In genomic region chr2:38375711-38376345, GRCh38 we compare ENCODE assay signal across 8 cellular contexts. TPM values are rescaled to one million over a fixed set of nuclear protein-coding genes. Genes with fewer than 3 reads are reported as not detected.
DNase-seq lines count a peak whose midpoint lies in the region; ATAC-seq and TF ChIP-seq lines count a peak whose summit lies in the region.

No MANE protein-coding gene starts in this region.

- 11% methylated on average over 18 of the region's 18 CpGs for WGBS in heart right ventricle, 2 donors

- in situ Hi-C loops in gastrocnemius medialis (cut with MboI; ENCODE audit: low sequenced_read_pairs in 4 of 4) = loop anchor here in 1 of 4 donors (25.0 kb wide), 1 partner anchor 361 kb away; no protein-coding TSS in a partner anchor

- no peak for TF ChIP-seq CTCF in BJ (IDR thresholded peaks at IDR 0.05; ENCODE audit: insufficient read depth, low read depth, low read length)
- no peak for TF ChIP-seq CTCF in heart right ventricle (IDR thresholded peaks at IDR 0.05)
- no peak for TF ChIP-seq CTCF in gastrocnemius medialis (IDR thresholded peaks at IDR 0.05 in 4 of 5, conservative IDR thresholded peaks at IDR 0.05 in 1 of 5)

- H3K4me1 Mint-ChIP-seq in activated T-cell treated with anti-CD3 and anti-CD28 coated beads, Interleukin-2, amount 50 U/mL, for 72 hours (ENCODE audit: low read depth) = peaks cover 70% of the 10 kb centered on the region

- no peaks in the 10 kb centered on the region for H3K9me3 Mint-ChIP-seq in activated T-cell treated with anti-CD3 and anti-CD28 coated beads, Interleukin-2, amount 50 U/mL, for 72 hours

- intact Hi-C loops in heart right ventricle (cut with DNase I) (loop anchor here in 5 of 10 donors (5.0 to 10.0 kb wide), 6 partner anchors 49 to 119 kb away; no protein-coding TSS in a partner anchor), gastrocnemius medialis (cut with DNase I; ENCODE audit: low total_unique reads) (loop anchor here (2.0 to 5.0 kb wide), 9 partner anchors 61 to 746 kb away; partner anchors contain the start of genes GALM, HNRNPLL, SOS1 and SRSF7)

- H3K36me3 Mint-ChIP-seq in activated T-cell treated with anti-CD3 and anti-CD28 coated beads, Interleukin-2, amount 50 U/mL, for 72 hours (ENCODE audit: insufficient read depth in 2 of 2) = peaks cover 0 to 7% of the 10 kb centered on the region in 2 donors

- H3K4me3 Mint-ChIP-seq in activated T-cell treated with anti-CD3 and anti-CD28 coated beads, Interleukin-2, amount 50 U/mL, for 72 hours = peak overlapping the region; percentile 86 to 94

- no peak for TF ChIP-seq POLR2A in gastrocnemius medialis (IDR thresholded peaks at IDR 0.05)

- DNase-seq in BJ (ENCODE audit: low read depth) (no peak), HCEC 1CT (peak; percentile 69), heart right ventricle (peak; percentile 30 to 54), gastrocnemius medialis (peak; percentile 59 to 72), RPMI8226 (no peak)
- DNase-seq in activated T-cell treated with anti-CD3 and anti-CD28 coated beads, Interleukin-2, amount 50 U/mL, for 72 hours = no peak

- CTCF ChIA-PET in BJ (lab: Yijun Ruan, JAX) = interaction anchor here (0.7 to 1.9 kb wide), 23 partner anchors 10 to 251 kb away, joined by 3 to 18 read pairs (median 4); no protein-coding TSS in a partner anchor

- POLR2A ChIA-PET in BJ (lab: Charles Lee) = no interaction called here

- H3K4me1 ChIP-seq in heart right ventricle (peaks cover 0 to 51% (median 35%) of the 10 kb centered on the region in 9 donors), gastrocnemius medialis (peaks cover 42 to 53% of the 10 kb centered on the region in 2 donors)

- H3K27ac Mint-ChIP-seq in activated T-cell treated with anti-CD3 and anti-CD28 coated beads, Interleukin-2, amount 50 U/mL, for 72 hours = peak overlapping the region; percentile 91

- no peak for ATAC-seq in activated T-cell treated with anti-CD3 and anti-CD28 coated beads, Interleukin-2, amount 50 U/mL, for 72 hours (replicated peaks in 1 of 2)
- ATAC-seq in heart right ventricle = peak in 5 of 8 donors; percentile 21 to 57 (median 45)
- no peak for ATAC-seq in gastrocnemius medialis
- ATAC-seq in HG02571 (IDR thresholded peaks at IDR 0.05; ENCODE audit: unreplicated experiment) = no peak
- ATAC-seq in HG03196 (IDR thresholded peaks at IDR 0.05; ENCODE audit: unreplicated experiment) = no peak

- H3K27me3 Mint-ChIP-seq in activated T-cell treated with anti-CD3 and anti-CD28 coated beads, Interleukin-2, amount 50 U/mL, for 72 hours (ENCODE audit: low read depth) = no peaks in the 10 kb centered on the region

- H3K4me3 ChIP-seq in BJ (ENCODE audit: low read depth, low read length) (peak overlapping the region; percentile 64), heart right ventricle (peak overlapping the region; percentile 87 to 100 (median 94)), gastrocnemius medialis (peak overlapping the region; percentile 79 to 96 (median 90))

- H3K36me3 ChIP-seq in BJ (ENCODE audit: control insufficient read depth, insufficient read depth, low read length) (no peaks in the 10 kb centered on the region), heart right ventricle (peaks cover 0 to 4% (median 0%) of the 10 kb centered on the region in 9 donors), gastrocnemius medialis (no peaks in the 10 kb centered on the region)

- H3K27ac ChIP-seq in heart right ventricle (peak overlapping the region; percentile 94 to 100 (median 99)), gastrocnemius medialis (peak overlapping the region; percentile 93 to 99 (median 97))

- H3K9me3 ChIP-seq in heart right ventricle = no peaks in the 10 kb centered on the region
- no peaks in the 10 kb centered on the region for H3K9me3 ChIP-seq in gastrocnemius medialis

- H3K27me3 ChIP-seq in BJ (ENCODE audit: control insufficient read depth, insufficient read depth, low read length) (no peaks in the 10 kb centered on the region), heart right ventricle (no peaks in the 10 kb centered on the region), gastrocnemius medialis (no peaks in the 10 kb centered on the region)

RNA-seq across cellular contexts. Expression of gene ATL2, which starts 1.2 kb away (rescaled TPM):
- polyA plus RNA-seq in BJ (2011; rRNA removed) (9.3 and 12.5 TPM in 2 replicates), heart right ventricle (10 to 100 TPM; 14.1 to 14.9 TPM)
- 8.8 and 18.2 TPM in 2 replicates for polyA minus RNA-seq in BJ (2011; rRNA and poly(A)+ RNA removed)
- 10 to 100 TPM; 55.0 to 63.5 TPM for total RNA-seq in activated T-cell treated with anti-CD3 and anti-CD28 coated beads, Interleukin-2, amount 50 U/mL, for 72 hours
- total RNA-seq in heart right ventricle (10 to 100 TPM; 24.4 to 46.2 (median 31.3) TPM), gastrocnemius medialis (100 to 1,000 TPM in 2 of 4 donors, 10 to 100 TPM in 2; 60.1 to 130 (median 108) TPM)

Comparison
In these comparisons a context has a peak if more than half of its experiments do, and no peak if none do; other contexts are left out.
1. DNase-seq: peak in HCEC 1CT (single experiment), heart right ventricle (2 of 2) and gastrocnemius medialis (2 of 2); none in BJ (single experiment), activated T-cell treated with anti-CD3 and anti-CD28 coated beads, Interleukin-2, amount 50 U/mL, for 72 hours (0 of 2) and RPMI8226 (single experiment).
2. ATAC-seq: peak in heart right ventricle (5 of 8); none in activated T-cell treated with anti-CD3 and anti-CD28 coated beads, Interleukin-2, amount 50 U/mL, for 72 hours (0 of 2), gastrocnemius medialis (0 of 2), HG02571 (single experiment) and HG03196 (single experiment).
3. Peak in every context shown above with its lines, with median percentiles within 50 percentile points of each other: H3K4me3 ChIP-seq.